17 cellular contexts compared by ENCODE assay signal in the genomic region with DNA sequence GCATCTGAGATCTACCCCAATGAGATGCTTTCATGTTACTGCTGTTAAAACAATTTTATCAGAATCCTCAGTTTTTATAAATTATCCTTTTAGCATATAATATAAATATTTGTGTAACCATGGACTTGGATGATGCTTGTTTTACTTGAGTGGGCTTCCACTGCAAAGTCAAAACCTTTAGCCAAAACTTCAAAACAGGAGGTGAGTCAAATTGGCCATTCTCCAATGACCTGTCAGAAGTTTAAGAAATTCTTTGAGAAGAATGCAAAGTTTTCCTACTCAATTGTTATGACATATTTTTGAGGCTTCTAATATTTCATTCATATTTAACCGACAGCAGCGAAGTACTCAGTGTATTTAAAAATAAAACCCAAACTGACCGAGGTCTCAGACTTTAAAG.
DNase-seq lines count a peak whose midpoint lies in the region; FAIRE-seq and TF ChIP-seq lines count a peak whose summit lies in the region.
"Had no signal": no experiment of that assay in that cellular context is flagged by ENCODE, and none has a peak within 500 bp of the region (broad histone marks: within the 10 kb centered on the region; RNA-seq: fewer than 3 reads in every experiment).

No MANE protein-coding gene starts in this region.

- H3K4me2 ChIP-seq in endothelial cell of umbilical vein (ENCODE audit: insufficient read depth, low read length) = peak overlapping the region; percentile 22
- H3K4me2 ChIP-seq in osteoblast (ENCODE audit: insufficient read depth, low read length) = no peak overlapping the region

- no TSS peak for BruUV-seq in endothelial cell of umbilical vein (replicated peaks; lab: Mats Ljungman, UMichigan)

- H3K27ac ChIP-seq in endothelial cell of umbilical vein (ENCODE audit: insufficient read depth, low read depth, low read length) (no peak overlapping the region), osteoblast (ENCODE audit: low read depth, low read length) (no peak overlapping the region)
- H3K27ac ChIP-seq: BLaER1 treated with 17β-estradiol and CSF1 and Interleukin-3, amounts not matched to agents 10 nM and 100 nM; GM23248; HL-60 had no signal

- H3K9me3 ChIP-seq in endothelial cell of umbilical vein (replicated peaks; ENCODE audit: control insufficient read depth, insufficient read depth, low read length) (no peaks in the 10 kb centered on the region), osteoblast (ENCODE audit: low read depth, low read length) (no peaks in the 10 kb centered on the region)
- H3K9me3 ChIP-seq: BLaER1 treated with 17β-estradiol and CSF1 and Interleukin-3, amounts not matched to agents 10 nM and 100 nM; HAP-1 had no signal

- peaks cover 4% of the 10 kb centered on the region for H3K4me1 ChIP-seq in endothelial cell of umbilical vein (ENCODE audit: control insufficient read depth, extremely low read depth, insufficient read depth, low read length)
- no peaks in the 10 kb centered on the region for H3K4me1 ChIP-seq in osteoblast (ENCODE audit: insufficient read depth, low read length)
- H3K4me1 ChIP-seq: HAP-1 had no signal

- no peaks in the 10 kb centered on the region for H3K79me2 ChIP-seq in endothelial cell of umbilical vein (ENCODE audit: control insufficient read depth, insufficient read depth, low read length)
- H3K79me2 ChIP-seq in osteoblast (ENCODE audit: insufficient read depth, low read length) = no peaks in the 10 kb centered on the region

- H3K27me3 ChIP-seq in endothelial cell of umbilical vein (ENCODE audit: control insufficient read depth in 2 of 2, insufficient read depth in 2 of 2, low read length in 2 of 2) (no peaks in the 10 kb centered on the region), osteoblast (ENCODE audit: insufficient read depth, low read length) (no peaks in the 10 kb centered on the region)
- H3K27me3 ChIP-seq: BLaER1 treated with 17β-estradiol and CSF1 and Interleukin-3, amounts not matched to agents 10 nM and 100 nM had no signal

- intact Hi-C loops in endothelial cell of umbilical vein (cut with micrococcal nuclease) = no loop called here

- TF ChIP-seq CTCF in endothelial cell of umbilical vein (IDR thresholded peaks at IDR 0.05; ENCODE audit: extremely low read depth in 1 of 2, insufficient read depth in 1 of 2, low read depth in 1 of 2, low read length in 2 of 2) (no peak), retinal pigment epithelial cell (conservative IDR thresholded peaks at IDR 0.05; ENCODE audit: low read depth, low read length) (no peak), osteoblast (IDR thresholded peaks at IDR 0.05; ENCODE audit: extremely low read depth, low read depth, low read length) (no peak)

- H2AFZ ChIP-seq in endothelial cell of umbilical vein (ENCODE audit: low read depth, low read length) (no peak overlapping the region), osteoblast (ENCODE audit: low read length) (no peak overlapping the region)
- H2AFZ ChIP-seq: GM23248 had no signal

- dilution Hi-C loops in endothelial cell of umbilical vein (cut with MboI; ENCODE audit: extremely low pct_ligation_motif_present, low sequenced_read_pairs) = no loop called here

- H3K36me3 ChIP-seq in endothelial cell of umbilical vein (ENCODE audit: control insufficient read depth in 2 of 2, extremely low read depth in 1 of 2, insufficient read depth in 2 of 2, low read length in 2 of 2) (no peaks in the 10 kb centered on the region), osteoblast (ENCODE audit: insufficient read depth, low read length) (no peaks in the 10 kb centered on the region)
- H3K36me3 ChIP-seq: BLaER1 treated with 17β-estradiol and CSF1 and Interleukin-3, amounts not matched to agents 10 nM and 100 nM; HAP-1 had no signal

- H4K20me1 ChIP-seq in endothelial cell of umbilical vein (replicated peaks; ENCODE audit: control insufficient read depth, extremely low read depth, insufficient read depth, low read length) = no peaks in the 10 kb centered on the region
- no peaks in the 10 kb centered on the region for H4K20me1 ChIP-seq in osteoblast (ENCODE audit: insufficient read depth, low read length)
- H4K20me1 ChIP-seq: BLaER1 treated with 17β-estradiol and CSF1 and Interleukin-3, amounts not matched to agents 10 nM and 100 nM had no signal

- CTCF ChIA-PET in endothelial cell of umbilical vein (lab: Charles Lee) = no interaction called here

- H3K9ac ChIP-seq in endothelial cell of umbilical vein (replicated peaks; ENCODE audit: extremely low read depth, insufficient read depth, low read length) = no peak overlapping the region
- H3K9ac ChIP-seq: BLaER1 treated with 17β-estradiol and CSF1 and Interleukin-3, amounts not matched to agents 10 nM and 100 nM; GM23248 had no signal

- no peak overlapping the region for H3K4me3 ChIP-seq in endothelial cell of umbilical vein (replicated peaks in 1 of 3; ENCODE audit: insufficient read depth in 1 of 3, low read depth in 1 of 3, low read length in 3 of 3)
- no peak overlapping the region for H3K4me3 ChIP-seq in retinal pigment epithelial cell (ENCODE audit: low read length)
- no peak overlapping the region for H3K4me3 ChIP-seq in osteoblast (ENCODE audit: insufficient read depth, low read length)
- H3K4me3 ChIP-seq: BLaER1 treated with 17β-estradiol and CSF1 and Interleukin-3, amounts not matched to agents 10 nM and 100 nM; GM12878; GM23248; HAP-1 had no signal

- FAIRE-seq in endothelial cell of umbilical vein (lab: Jason Lieb, UNC) = no peak
- FAIRE-seq: GM12878 had no signal

- DNase-seq in M059J (ENCODE audit: low read depth) = peak; percentile 3
- DNase-seq in amniotic epithelial cell (ENCODE audit: low read depth) = peak; percentile 34
- peak; percentile 78 for DNase-seq in endothelial cell of umbilical vein (ENCODE audit: low read depth, low spot score)
- DNase-seq in retinal pigment epithelial cell (ENCODE audit: low read depth) = peak; percentile 38
- no peak for DNase-seq in osteoblast (ENCODE audit: insufficient read length, low spot score, missing footprints)
- DNase-seq in SHP77 treated with DMSO at 0.1 percent for 48 hours (lab: John Stamatoyannopoulos, UW) = no peak
- DNase-seq in NOMO-1 treated with dmso at 0.1 percent for 144 hours (lab: John Stamatoyannopoulos, UW; ENCODE audit: unreplicated experiment) = no peak
- DNase-seq: CD8-positive, alpha-beta memory T cell; COR-L47; DMS 273 treated with DMSO at 0.1 percent for 48 hours; DND-41; EL; GM23248 had no signal

- TF ChIP-seq POLR2A in endothelial cell of umbilical vein (IDR thresholded peaks at IDR 0.05; ENCODE audit: low read depth, low read length) = no peak

- POLR2A ChIA-PET in endothelial cell of umbilical vein (lab: Charles Lee) = no interaction called here

- H3K9me1 ChIP-seq in endothelial cell of umbilical vein (replicated peaks; ENCODE audit: control insufficient read depth, extremely low read depth, insufficient read depth, low read length) = no peaks in the 10 kb centered on the region

TF ChIP-seq in endothelial cell of umbilical vein, 7 proteins besides CTCF, POLR2A, EP300 and RAD21:
- TF ChIP-seq MYC (IDR thresholded peaks at IDR 0.05; ENCODE audit: low read depth, low read length) (no peak), MAX (IDR thresholded peaks at IDR 0.05; ENCODE audit: insufficient read depth, insufficient read length) (no peak), FOS (IDR thresholded peaks at IDR 0.05; ENCODE audit: borderline replicate concordance, insufficient read depth, low read length) (peak; percentile 8), POLR2AphosphoS5 (IDR thresholded peaks at IDR 0.05; ENCODE audit: insufficient read depth, low read depth, low read length) (no peak), EZH2 (IDR thresholded peaks at IDR 0.05; ENCODE audit: borderline replicate concordance, low read depth, low read length, severe bottlenecking) (no peak), GATA2 (IDR thresholded peaks at IDR 0.05; ENCODE audit: insufficient read depth, insufficient read length, low read depth, low read length) (no peak), JUN (IDR thresholded peaks at IDR 0.05; ENCODE audit: borderline replicate concordance, insufficient read depth, insufficient read length, low read depth) (no peak)

Comparison
In these comparisons a context has a peak if more than half of its experiments do, and no peak if none do; other contexts are left out.
1. DNase-seq: peak in M059J (single experiment), amniotic epithelial cell (single experiment), endothelial cell of umbilical vein (single experiment) and retinal pigment epithelial cell (single experiment); none in osteoblast (single experiment), SHP77 treated with DMSO at 0.1 percent for 48 hours (single experiment) and NOMO-1 treated with dmso at 0.1 percent for 144 hours (single experiment).